In genomic region chr4:67438975-67439374, GRCh38 we compare ENCODE assay signal across 3 cellular contexts.
"Had no signal": no experiment of that assay in that cellular context is flagged by ENCODE, and none has a peak within 500 bp of the region (broad histone marks: within the 10 kb centered on the region; RNA-seq: fewer than 3 reads in every experiment).

No MANE protein-coding gene starts in this region.

- H3K4me2 ChIP-seq: GM23338 had no signal

- H2AFZ ChIP-seq: GM23338 had no signal

- H3K4me3 ChIP-seq: GM23338 had no signal

- DNase-seq: H9, HCEC 1CT had no signal
